In genomic region chr22:24459911-24460310, GRCh38 we compare ENCODE assay signal across 28 cellular contexts. TPM values are rescaled to one million over a fixed set of nuclear protein-coding genes. Genes with fewer than 3 reads are reported as not detected.
DNase-seq lines count a peak whose midpoint lies in the region; ATAC-seq and TF ChIP-seq lines count a peak whose summit lies in the region.
"Had no signal": no experiment of that assay in that cellular context is flagged by ENCODE, and none has a peak within 500 bp of the region (broad histone marks: within the 10 kb centered on the region; RNA-seq: fewer than 3 reads in every experiment).

No MANE protein-coding gene starts in this region.

- H3K27ac ChIP-seq in SK-N-SH (ENCODE audit: low read depth in 2 of 2, low read length in 1 of 2) = no peak overlapping the region
- no peak overlapping the region for H3K27ac ChIP-seq in neural progenitor cell
- H3K27ac ChIP-seq: brain microvascular endothelial cell had no signal

- no peaks in the 10 kb centered on the region for H4K20me1 ChIP-seq in SK-N-SH (ENCODE audit: insufficient read depth)
- no peaks in the 10 kb centered on the region for H4K20me1 ChIP-seq in Loucy (ENCODE audit: insufficient read depth, low read length, poor library complexity, severe bottlenecking)
- no peaks in the 10 kb centered on the region for H4K20me1 ChIP-seq in neural progenitor cell (ENCODE audit: low read depth)

- TF ChIP-seq CTCF in SK-N-SH (IDR thresholded peaks at IDR 0.05) = no peak
- TF ChIP-seq CTCF in Loucy (conservative IDR thresholded peaks at IDR 0.05; ENCODE audit: low read length) = no peak
- no peak for TF ChIP-seq CTCF in neural progenitor cell (IDR thresholded peaks at IDR 0.05)

- peaks cover 5% of the 10 kb centered on the region for H3K4me1 Mint-ChIP-seq in neural progenitor cell

- no peak for TF ChIP-seq EP300 in SK-N-SH (IDR thresholded peaks at IDR 0.05; ENCODE audit: borderline replicate concordance in 1 of 2, low read depth in 1 of 2, low read length in 1 of 2)

- no peak for ATAC-seq in SK-N-SH treated with all-trans-retinoic acid at 6 μM for 48 hours
- ATAC-seq: sciatic nerve had no signal

- H3F3A ChIP-seq in SK-N-SH (replicated peaks; ENCODE audit: insufficient read depth) (no peaks in the 10 kb centered on the region), Loucy (ENCODE audit: low read depth) (no peaks in the 10 kb centered on the region), neural progenitor cell (ENCODE audit: low read depth) (no peaks in the 10 kb centered on the region)

- 94% methylated on average over 1 of the region's 1 CpG for WGBS in SK-N-SH (ENCODE audit: low lambda C conversion rate)

- H3K4me1 ChIP-seq in SK-N-SH (ENCODE audit: control insufficient read depth in 1 of 2, insufficient read depth in 2 of 2, low read depth in 1 of 2, low read length in 1 of 2) = peaks cover 0 to 4% of the 10 kb centered on the region in 2 experiments; a peak in 1 of 4 replicates
- H3K4me1 ChIP-seq in Loucy (ENCODE audit: insufficient read depth, low read length, poor library complexity, severe bottlenecking) = peaks cover 11% of the 10 kb centered on the region
- H3K4me1 ChIP-seq in neural progenitor cell = no peaks in the 10 kb centered on the region

- no peaks in the 10 kb centered on the region for H3K36me3 ChIP-seq in SK-N-SH (replicated peaks in 1 of 2; ENCODE audit: control insufficient read depth in 1 of 2, insufficient read depth in 2 of 2, low read length in 1 of 2)
- H3K36me3 ChIP-seq in Loucy (ENCODE audit: insufficient read depth, low read length) = no peaks in the 10 kb centered on the region
- H3K36me3 ChIP-seq in neural progenitor cell = no peaks in the 10 kb centered on the region
- H3K36me3 ChIP-seq: brain microvascular endothelial cell had no signal

- H3K27me3 ChIP-seq in SK-N-SH (ENCODE audit: insufficient read depth) = no peaks in the 10 kb centered on the region
- H3K27me3 ChIP-seq in Loucy (ENCODE audit: insufficient read depth, low read length, poor library complexity, severe bottlenecking) = no peaks in the 10 kb centered on the region
- no peaks in the 10 kb centered on the region for H3K27me3 ChIP-seq in neural progenitor cell
- H3K27me3 ChIP-seq: brain microvascular endothelial cell, neutrophil had no signal

- H3K9me3 Mint-ChIP-seq in neural progenitor cell = no peaks in the 10 kb centered on the region
- H3K9me3 Mint-ChIP-seq: activated T-cell treated with anti-CD3 and anti-CD28 coated beads, Interleukin-2, amount 50 U/mL, for 24 hours; CD4-positive, alpha-beta T cell; T-helper 1 cell treated with Interleukin-12 subunit alpha and Interleukin-12 subunit beta and Interleukin-4 antibody, amounts not matched to agents 30 μg/mL and 1 μg/mL, for 36 hours had no signal

- no peak overlapping the region for H3K4me3 ChIP-seq in SK-N-SH (ENCODE audit: low read depth in 2 of 2, low read length in 1 of 2)
- H3K4me3 ChIP-seq in Loucy (ENCODE audit: low read length, poor library complexity, severe bottlenecking) = no peak overlapping the region
- H3K4me3 ChIP-seq in neural progenitor cell = no peak overlapping the region

- H3K27ac Mint-ChIP-seq in neural progenitor cell = peak overlapping the region; percentile 1
- H3K27ac Mint-ChIP-seq: activated T-cell treated with anti-CD3 and anti-CD28 coated beads, Interleukin-2, amount 50 U/mL, for 24 hours; CD4-positive, alpha-beta T cell; T-helper 1 cell treated with Interleukin-12 subunit alpha and Interleukin-12 subunit beta and Interleukin-4 antibody, amounts not matched to agents 30 μg/mL and 1 μg/mL, for 36 hours had no signal

- H3K9me2 ChIP-seq in SK-N-SH = no peaks in the 10 kb centered on the region
- H3K9me2 ChIP-seq in Loucy (replicated peaks; ENCODE audit: low read depth, low read length) = no peaks in the 10 kb centered on the region

- no peaks in the 10 kb centered on the region for H3K79me2 ChIP-seq in SK-N-SH (ENCODE audit: insufficient read depth)
- no peaks in the 10 kb centered on the region for H3K79me2 ChIP-seq in Loucy (ENCODE audit: insufficient read depth, low read length)
- H3K79me2 ChIP-seq in neural progenitor cell (ENCODE audit: low read depth) = no peaks in the 10 kb centered on the region

- H3K9ac ChIP-seq in SK-N-SH (no peak overlapping the region), Loucy (ENCODE audit: low read depth, low read length, poor library complexity, severe bottlenecking) (no peak overlapping the region), neural progenitor cell (no peak overlapping the region)

- no peak for TF ChIP-seq RAD21 in SK-N-SH (IDR thresholded peaks at IDR 0.05; ENCODE audit: low read length)

- DNase-seq in SK-N-SH (no peak), dermis blood vessel endothelial cell (peak; percentile 31), neural progenitor cell (ENCODE audit: low spot score) (no peak), NOMO-1 (lab: John Stamatoyannopoulos, UW; ENCODE audit: unreplicated experiment in 2 of 2) (no peak), Ammon's horn (ENCODE audit: low spot score) (no peak), HuH-7 (ENCODE audit: low spot score) (no peak)
- DNase-seq: 8988T; activated CD4-positive, alpha-beta T cell treated with anti-CD3 and anti-CD28 coated beads for 4 hours; activated CD8-positive, alpha-beta memory T cell treated with anti-CD3 and anti-CD28 coated beads for 24 hours; activated naive CD4-positive, alpha-beta T cell; activated T-cell treated with anti-CD3 and anti-CD28 coated beads, Interleukin-2, amount 50 U/mL, for 24 hours; brain microvascular endothelial cell; CD4-positive, alpha-beta T cell; head of caudate nucleus; kidney glomerular epithelial cell; NCI-H1092; NCI-H187 treated with DMSO at 0.1 percent for 48 hours; NCI-H69; stimulated activated CD4-positive, alpha-beta T cell treated with anti-CD3 and anti-CD28 coated beads, Interleukin-4, amount 100 ng/mL, for 4 hours; stimulated activated naive CD4-positive, alpha-beta T cell had no signal

- H3K4me3 Mint-ChIP-seq in neural progenitor cell = no peak overlapping the region
- H3K4me3 Mint-ChIP-seq: activated T-cell treated with anti-CD3 and anti-CD28 coated beads, Interleukin-2, amount 50 U/mL, for 24 hours; CD4-positive, alpha-beta T cell had no signal

- H3K9me3 ChIP-seq in SK-N-SH (no peaks in the 10 kb centered on the region), Loucy (ENCODE audit: insufficient read depth, low read depth, low read length) (no peaks in the 10 kb centered on the region), neural progenitor cell (ENCODE audit: low read depth) (no peaks in the 10 kb centered on the region)
- H3K9me3 ChIP-seq: neutrophil had no signal

- CTCF ChIA-PET in SK-N-SH (lab: Yijun Ruan, JAX) = interaction anchor here (0.8 to 1.8 kb wide), 3 partner anchors 13 to 63 kb away, joined by 3 to 4 read pairs (median 4); no protein-coding TSS in a partner anchor

- H3K4me2 ChIP-seq in SK-N-SH (no peak overlapping the region), Loucy (ENCODE audit: low read depth, low read length, poor library complexity, severe bottlenecking) (no peak overlapping the region), neural progenitor cell (no peak overlapping the region)

- H2AFZ ChIP-seq in SK-N-SH (ENCODE audit: low read depth) (peak overlapping the region; percentile 40; the same call in 1 of the 2 replicates), Loucy (ENCODE audit: low read length) (0 out of 2 replicates have a peak overlapping the region, but pooled peaks have one; percentile 32), neural progenitor cell (replicated peaks) (no peak overlapping the region)

- peaks cover 4% of the 10 kb centered on the region for H3K27me3 Mint-ChIP-seq in neural progenitor cell (ENCODE audit: insufficient read depth, low read depth)
- H3K27me3 Mint-ChIP-seq: activated T-cell treated with anti-CD3 and anti-CD28 coated beads, Interleukin-2, amount 50 U/mL, for 24 hours; CD4-positive, alpha-beta T cell had no signal

- POLR2A ChIA-PET in SK-N-SH (lab: Yijun Ruan, JAX) = no interaction called here

- H3K36me3 Mint-ChIP-seq in neural progenitor cell = no peaks in the 10 kb centered on the region

TF ChIP-seq in SK-N-SH, 30 proteins besides CTCF, POLR2A, EP300 and RAD21 (continues in another document):
- TF ChIP-seq EZH2phosphoT487 (IDR thresholded peaks at IDR 0.05; ENCODE audit: borderline replicate concordance, low read depth) = no peak
- TF ChIP-seq SIN3A (IDR thresholded peaks at IDR 0.05; ENCODE audit: borderline replicate concordance, low read depth, low read length) = no peak
- no peak for TF ChIP-seq TCF12 (IDR thresholded peaks at IDR 0.05)
- no peak for TF ChIP-seq MXI1 (IDR thresholded peaks at IDR 0.05; ENCODE audit: low read depth, low read length)
- TF ChIP-seq RXRA (IDR thresholded peaks at IDR 0.05; ENCODE audit: borderline replicate concordance, low read depth) = no peak

TF ChIP-seq in SK-N-SH treated with all-trans-retinoic acid at 6 μM for 48 hours, 23 proteins besides CTCF, POLR2A, EP300 and RAD21 (continues in another document):
- no peak for TF ChIP-seq ZNF70 (CRISPR knock-in tag; IDR thresholded peaks at IDR 0.05)
- TF ChIP-seq SNAI2 (CRISPR knock-in tag; IDR thresholded peaks at IDR 0.05) = no peak
- no peak for TF ChIP-seq ZFP30 (CRISPR knock-in tag; IDR thresholded peaks at IDR 0.05)
- TF ChIP-seq ISL1 (CRISPR knock-in tag; IDR thresholded peaks at IDR 0.05) = no peak
- TF ChIP-seq ZC3H10 (CRISPR knock-in tag; IDR thresholded peaks at IDR 0.05) = no peak
- no peak for TF ChIP-seq ZFP3 (CRISPR knock-in tag; IDR thresholded peaks at IDR 0.05)
- no peak for TF ChIP-seq POU6F1 (CRISPR knock-in tag; IDR thresholded peaks at IDR 0.05; ENCODE audit: borderline replicate concordance, low read depth)

RNA-seq across cellular contexts. Expression of gene ADORA2A, which starts 32.5 kb away (rescaled TPM):
- polyA plus RNA-seq in SK-N-SH (2012; rRNA removed) = 9.3 and 12.0 TPM in 2 replicates
- polyA plus RNA-seq in SK-N-SH (2012; cell fraction: cytosol; rRNA removed) = 5.1 and 9.7 TPM in 2 replicates
- 22.5 and 26.1 TPM in 2 replicates for polyA plus RNA-seq in SK-N-SH (2012; cell fraction: nucleus; rRNA removed)
- total RNA-seq in dermis blood vessel endothelial cell (11.4 and 16.2 TPM in 2 replicates), neural progenitor cell (ENCODE audit: low replicate concordance) (0.51 and 5.8 TPM in 2 replicates)
- total RNA-seq: epithelial cell of proximal tubule had no signal

RNA-seq across cellular contexts. Expression of gene UPB1, which starts 35.2 kb away (rescaled TPM):
- 0.30 and 0.49 TPM in 2 replicates for polyA plus RNA-seq in SK-N-SH (2012; rRNA removed)
- 0.14 and 0.20 TPM in 2 replicates for polyA plus RNA-seq in SK-N-SH (2012; cell fraction: cytosol; rRNA removed)
- 1.4 and 1.7 TPM in 2 replicates for polyA plus RNA-seq in SK-N-SH (2012; cell fraction: nucleus; rRNA removed)
- total RNA-seq in dermis blood vessel endothelial cell (0.17 TPM in 1 of 2 replicates, not detected in the other), neural progenitor cell (ENCODE audit: low replicate concordance) (0.12 and 0.17 TPM in 2 replicates)
- total RNA-seq: epithelial cell of proximal tubule, LHCN-M2, SK-MEL-5 had no signal
